16 cellular contexts compared by ENCODE assay signal in the genomic region with DNA sequence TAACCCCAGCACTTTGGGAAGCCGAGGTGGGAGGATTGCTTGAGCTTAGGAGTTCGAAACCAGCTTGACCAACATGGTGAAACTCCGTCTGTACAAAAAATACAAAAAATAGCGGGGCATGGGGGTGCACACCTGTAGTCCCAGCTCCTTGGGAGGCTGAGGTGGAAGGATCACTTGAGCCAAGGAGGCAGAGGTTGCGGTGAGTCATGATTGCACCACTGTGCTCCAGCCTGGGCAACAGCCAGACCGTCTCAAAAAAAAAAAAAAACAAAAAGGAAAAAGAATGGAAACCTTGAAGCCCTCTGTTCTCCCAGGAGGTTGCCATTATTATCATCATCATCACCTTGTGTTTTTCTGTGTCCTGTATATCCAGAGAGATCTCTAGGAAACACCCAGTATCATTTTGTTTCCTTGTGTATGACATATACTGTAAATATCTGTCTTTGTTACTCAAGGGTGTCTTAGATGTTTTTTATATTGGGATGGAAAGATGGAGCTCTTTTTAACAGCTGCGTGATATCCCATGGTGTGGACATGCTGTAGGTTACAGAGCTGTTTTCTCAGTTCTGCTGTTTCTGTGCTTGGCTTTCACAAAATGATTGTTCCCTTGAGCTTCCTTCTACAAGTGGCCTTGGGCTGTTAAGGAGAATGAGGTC. TPM values are rescaled to one million over a fixed set of nuclear protein-coding genes. Genes with fewer than 3 reads are reported as not detected.
DNase-seq lines count a peak whose midpoint lies in the region; ATAC-seq, FAIRE-seq and TF ChIP-seq lines count a peak whose summit lies in the region.
"Had no signal": no experiment of that assay in that cellular context is flagged by ENCODE, and none has a peak within 500 bp of the region (broad histone marks: within the 10 kb centered on the region; RNA-seq: fewer than 3 reads in every experiment).

No MANE protein-coding gene starts in this region.

- H3K27ac Mint-ChIP-seq in H9 = peak overlapping the region; percentile 92 to 98 (median 97)

- H3K4me3 ChIP-seq in PC-3 (ENCODE audit: low read length) = no peak overlapping the region
- no peak overlapping the region for H3K4me3 ChIP-seq in pancreas
- H3K4me3 ChIP-seq: heart left ventricle, lung, SJSA1, stomach had no signal

- H3K9me3 Mint-ChIP-seq in H9 = no peaks in the 10 kb centered on the region
- H3K9me3 Mint-ChIP-seq: neural crest cell had no signal

- FAIRE-seq in pancreas (lab: Jason Lieb, UNC) = no peak

- peak overlapping the region; percentile 11 for H3K27ac ChIP-seq in H9 (ENCODE audit: insufficient read length, low read depth, low read length)
- no peak overlapping the region for H3K27ac ChIP-seq in PC-3 (ENCODE audit: low read length)
- H3K27ac ChIP-seq in pancreas = no peak overlapping the region
- H3K27ac ChIP-seq: heart left ventricle, SJSA1 had no signal

- H3K9ac ChIP-seq in H9 (ENCODE audit: extremely low read depth, insufficient read length, low read length) (no peak overlapping the region), PC-3 (ENCODE audit: low read length) (no peak overlapping the region)

- ATAC-seq in PC-3 = no peak; the same call in 1 of the 2 replicates
- ATAC-seq in pancreas = peak in 3 of 4 donors; percentile 36 to 66 (median 62)

- no peaks in the 10 kb centered on the region for H3K27me3 ChIP-seq in H9 (ENCODE audit: insufficient read depth, low read length)
- no peaks in the 10 kb centered on the region for H3K27me3 ChIP-seq in PC-3 (ENCODE audit: low read length)
- no peaks in the 10 kb centered on the region for H3K27me3 ChIP-seq in pancreas
- H3K27me3 ChIP-seq: heart left ventricle, SJSA1, stomach had no signal

- CTCF ChIA-PET in PC-3 (lab: Charles Lee) = no interaction called here

- no peak overlapping the region for H2BK20ac ChIP-seq in H9 (ENCODE audit: low read depth, low read length, poor library complexity, severe bottlenecking)

- H2BK15ac ChIP-seq in H9 (ENCODE audit: low read depth, low read length) = no peak overlapping the region

- H3K4me2 ChIP-seq in H9 (ENCODE audit: insufficient read depth, insufficient read length, low read length) = peak overlapping the region; percentile 26
- H3K4me2 ChIP-seq in PC-3 (ENCODE audit: low read length) = no peak overlapping the region

- H3F3A ChIP-seq in PC-3 (ENCODE audit: low read length, unreplicated experiment) = no peaks in the 10 kb centered on the region

- H4K91ac ChIP-seq in H9 (ENCODE audit: insufficient read length, low read depth, low read length) = no peak overlapping the region

- no CpG with 5 or more reads among the region's 7 CpGs for WGBS in H9 (ENCODE audit: extremely low coverage, insufficient read length, low lambda C conversion rate)
- WGBS in pancreas, 2 donors = 83 to 87% methylated on average over 7 of the region's 7 CpGs

- H3T11ph ChIP-seq in H9 (ENCODE audit: low read length) = no peak overlapping the region

- H3K79me1 ChIP-seq in H9 (ENCODE audit: insufficient read depth, low read depth, low read length, poor library complexity, severe bottlenecking) = peaks cover 9% of the 10 kb centered on the region

- POLR2A ChIA-PET in PC-3 (lab: Charles Lee; ENCODE audit: unreplicated experiment) = no interaction called here

- no peak overlapping the region for H3K4ac ChIP-seq in H9 (ENCODE audit: low read depth, low read length)

- H3K36me3 Mint-ChIP-seq in H9 (ENCODE audit: insufficient read depth in 1 of 3, low read depth in 3 of 3) = peaks cover 43 to 84% (median 70%) of the 10 kb centered on the region in 3 experiments

- H3K79me2 ChIP-seq in H9 (ENCODE audit: insufficient read depth, low read length) (peaks cover 38% of the 10 kb centered on the region; the same call in 1 of the 2 replicates), PC-3 (ENCODE audit: low read length) (peaks cover 43% of the 10 kb centered on the region)

- no peak overlapping the region for H4K5ac ChIP-seq in H9 (ENCODE audit: insufficient read length, low read depth, low read length)

- no peaks in the 10 kb centered on the region for H3K9me2 ChIP-seq in PC-3 (replicated peaks; ENCODE audit: low read length)

- H4K20me1 ChIP-seq in H9 (ENCODE audit: control insufficient read depth, insufficient read depth, insufficient read length) (peaks cover 5% of the 10 kb centered on the region), PC-3 (ENCODE audit: low read length) (0 out of 2 replicates have a peak, but pooled peaks cover 10% of the 10 kb centered on the region)

- no peak overlapping the region for H4K8ac ChIP-seq in H9 (replicated peaks; ENCODE audit: insufficient read length, low read depth, low read length)

- no peak overlapping the region for H2BK120ac ChIP-seq in H9 (ENCODE audit: low read depth, low read length, poor library complexity, severe bottlenecking)

- H3K4me3 Mint-ChIP-seq in H9 = peak overlapping the region in 1 of 2 experiments; percentile 71; a peak in 3 of 5 replicates
- H3K4me3 Mint-ChIP-seq: CD4-positive, CD25-positive, alpha-beta regulatory T cell; neural crest cell had no signal

- H2BK5ac ChIP-seq in H9 (ENCODE audit: insufficient read length, low read length) = no peak overlapping the region

- TF ChIP-seq CTCF in H9 (conservative IDR thresholded peaks at IDR 0.05) (no peak), PC-3 (conservative IDR thresholded peaks at IDR 0.05; ENCODE audit: low read depth, low read length) (no peak), pancreas (IDR thresholded peaks at IDR 0.05) (no peak)

- H3K36me3 ChIP-seq in PC-3 (ENCODE audit: low read depth, low read length) (peaks cover 15% of the 10 kb centered on the region; the same call in 1 of the 2 replicates), pancreas (no peaks in the 10 kb centered on the region)

- H3K23me2 ChIP-seq in H9 (ENCODE audit: insufficient read length, low read depth, low read length, poor library complexity, severe bottlenecking) = no peaks in the 10 kb centered on the region

- H2AK5ac ChIP-seq in H9 (ENCODE audit: insufficient read length, low read length) = no peak overlapping the region

- H2BK12ac ChIP-seq in H9 (ENCODE audit: insufficient read length, low read depth, low read length) = no peak overlapping the region

- H3K56ac ChIP-seq in H9 (ENCODE audit: insufficient read length, low read depth, low read length) = no peak overlapping the region

- H2AFZ ChIP-seq in H9 (ENCODE audit: low read length) (no peak overlapping the region), PC-3 (ENCODE audit: low read length) (no peak overlapping the region)

- H3K18ac ChIP-seq in H9 (ENCODE audit: insufficient read length, low read depth, low read length) = no peak overlapping the region

- H3K23ac ChIP-seq in H9 (ENCODE audit: insufficient read length, low read depth, low read length) = no peak overlapping the region

- H3K27me3 Mint-ChIP-seq in H9 (ENCODE audit: low read depth) = no peaks in the 10 kb centered on the region
- H3K27me3 Mint-ChIP-seq: CD4-positive, CD25-positive, alpha-beta regulatory T cell had no signal

- no peaks in the 10 kb centered on the region for H3K9me3 ChIP-seq in H9 (ENCODE audit: control insufficient read depth, low read depth, low read length)
- H3K9me3 ChIP-seq in PC-3 (ENCODE audit: low read length) = no peaks in the 10 kb centered on the region
- H3K9me3 ChIP-seq in pancreas = no peaks in the 10 kb centered on the region
- H3K9me3 ChIP-seq: heart left ventricle, SJSA1, stomach had no signal

- H3K4me1 Mint-ChIP-seq in H9 = peaks cover 42 to 52% of the 10 kb centered on the region in 2 experiments
- H3K4me1 Mint-ChIP-seq: neural crest cell had no signal

- H3K4me1 ChIP-seq in H9 (ENCODE audit: insufficient read depth, low read length) (peaks cover 3% of the 10 kb centered on the region; the same call in 1 of the 2 replicates), PC-3 (ENCODE audit: insufficient read depth, low read length) (peaks cover 5% of the 10 kb centered on the region; the same call in 1 of the 2 replicates), pancreas (peaks cover 0 to 4% (median 0%) of the 10 kb centered on the region in 3 donors)
- H3K4me1 ChIP-seq: SJSA1 had no signal

- no TSS peak for BruUV-seq in PC-3 (replicated peaks; lab: Mats Ljungman, UMichigan)

- H3K14ac ChIP-seq in H9 (ENCODE audit: insufficient read depth, low read length) = no peak overlapping the region

- DNase-seq in H9 (no peak), PC-3 (peak; percentile 17), fibroblast of gingiva (ENCODE audit: low read depth) (peak; percentile 31), pancreas (no peak), AG08395 (ENCODE audit: low spot score) (no peak), DMS79 (lab: John Stamatoyannopoulos, UW) (no peak), epidermal melanocyte (ENCODE audit: insufficient read length, low spot score) (no peak)
- DNase-seq: CD4-positive, CD25-positive, alpha-beta regulatory T cell; effector memory CD4-positive, alpha-beta T cell; GDM1; NCI-H2107; stomach had no signal

- intact Hi-C loops in PC-3 (cut with micrococcal nuclease) = no loop called here
- intact Hi-C loops in pancreas (cut with DNase I) = no loop called here

RNA-seq across cellular contexts. Expression of a gene that starts 11.8 kb away (rescaled TPM):
- total RNA-seq in H9 (2021) (143 and 148 TPM in 2 replicates), PC-3 (2014; rRNA removed) (48.9 and 59.8 TPM in 2 replicates), pancreas (1 to 10 TPM; 2.8 to 5.0 (median 3.9) TPM)
- 1 to 10 TPM; 3.8 to 4.3 TPM for polyA plus RNA-seq in pancreas

RNA-seq across cellular contexts. Expression of a gene that starts 13.9 kb away (rescaled TPM):
- total RNA-seq in H9 (2021) (85.5 TPM in 2 replicates), PC-3 (2014; rRNA removed) (59.8 and 71.1 TPM in 2 replicates), pancreas (10 to 100 TPM; 25.9 to 31.1 (median 27.5) TPM)
- polyA plus RNA-seq in pancreas = 10 to 100 TPM; 27.1 to 34.2 TPM

RNA-seq across cellular contexts. Expression of a gene that starts 43.3 kb away (rescaled TPM):
- total RNA-seq in H9 (2021) (34.1 and 39.0 TPM in 2 replicates), PC-3 (2014; rRNA removed) (64.0 and 86.1 TPM in 2 replicates), pancreas (10 to 100 TPM; 57.2 to 79.3 (median 67.0) TPM)
- 100 to 1,000 TPM; 110 to 130 TPM for polyA plus RNA-seq in pancreas

RNA-seq across cellular contexts. Expression of a gene that starts 57.8 kb away (rescaled TPM):
- total RNA-seq in H9 (2021) (108 and 117 TPM in 2 replicates), PC-3 (2014; rRNA removed) (111 and 165 TPM in 2 replicates), pancreas (10 to 100 TPM; 12.8 to 23.4 (median 16.3) TPM)
- 10 to 100 TPM; 32.8 to 32.9 TPM for polyA plus RNA-seq in pancreas

Comparison
In these comparisons a context has a peak if more than half of its experiments do, and no peak if none do; other contexts are left out.
1. DNase-seq: peak in PC-3 (single experiment) and fibroblast of gingiva (single experiment); none in H9 (single experiment), pancreas (0 of 6), AG08395 (single experiment), DMS79 (single experiment) and epidermal melanocyte (single experiment).